In genomic region chr14:106372870-106373657, GRCh38 we compare ENCODE assay signal across 8 cellular contexts.
DNase-seq lines count a peak whose midpoint lies in the region; ATAC-seq lines count a peak whose summit lies in the region.

No MANE protein-coding gene starts in this region.

- no peaks in the 10 kb centered on the region for H3K36me3 Mint-ChIP-seq in activated CD8-positive, alpha-beta memory T cell treated with anti-CD3 and anti-CD28 coated beads, Interleukin-2, amount 10 ng/mL, durations not matched to agents 7 days and 5 days

- ATAC-seq in HG02610 (IDR thresholded peaks at IDR 0.05; ENCODE audit: unreplicated experiment) (peak; percentile 66), GM18511 (IDR thresholded peaks at IDR 0.05; ENCODE audit: unreplicated experiment) (no peak)
- peak; percentile 97 for ATAC-seq in activated CD8-positive, alpha-beta memory T cell treated with anti-CD3 and anti-CD28 coated beads, Interleukin-2, amount 10 ng/mL, durations not matched to agents 7 days and 5 days

- peaks cover 28% of the 10 kb centered on the region for H3K4me1 Mint-ChIP-seq in activated CD8-positive, alpha-beta memory T cell treated with anti-CD3 and anti-CD28 coated beads, Interleukin-2, amount 10 ng/mL, durations not matched to agents 7 days and 5 days

- in situ Hi-C loops in G401 (cut with HindIII; ENCODE audit: low sequenced_read_pairs) = no loop called here

- H3K9me3 Mint-ChIP-seq in activated CD8-positive, alpha-beta memory T cell treated with anti-CD3 and anti-CD28 coated beads, Interleukin-2, amount 10 ng/mL, durations not matched to agents 7 days and 5 days (ENCODE audit: low read depth) = no peaks in the 10 kb centered on the region

- H3K27me3 Mint-ChIP-seq in activated CD8-positive, alpha-beta memory T cell treated with anti-CD3 and anti-CD28 coated beads, Interleukin-2, amount 10 ng/mL, durations not matched to agents 7 days and 5 days = peaks cover 37% of the 10 kb centered on the region

- intact Hi-C loops in cardiac septum (cut with DNase I) = no loop called here

- H3K27ac Mint-ChIP-seq in activated CD8-positive, alpha-beta memory T cell treated with anti-CD3 and anti-CD28 coated beads, Interleukin-2, amount 10 ng/mL, durations not matched to agents 7 days and 5 days = no peak overlapping the region

- peak overlapping the region; percentile 19 for H3K4me3 Mint-ChIP-seq in activated CD8-positive, alpha-beta memory T cell treated with anti-CD3 and anti-CD28 coated beads, Interleukin-2, amount 10 ng/mL, durations not matched to agents 7 days and 5 days

- DNase-seq in G401 (ENCODE audit: low spot score) = peak; percentile 1
- peak; percentile 41 for DNase-seq in NCI-H510A treated with DMSO at 0.1 percent for 48 hours (lab: John Stamatoyannopoulos, UW)
- peak; percentile 87 for DNase-seq in activated CD8-positive, alpha-beta memory T cell treated with anti-CD3 and anti-CD28 coated beads, Interleukin-2, amount 10 ng/mL, durations not matched to agents 7 days and 5 days
- DNase-seq in cardiac septum (ENCODE audit: low spot score) = peak; percentile 79
- peak; percentile 76 to 78 for DNase-seq in stimulated activated CD4-positive, alpha-beta T cell treated with anti-CD3 and anti-CD28 coated beads, Interleukin-4, amount 100 ng/mL, for 4 hours
- no peak for DNase-seq in epidermal melanocyte (ENCODE audit: insufficient read length, low spot score)

- CTCF ChIA-PET in activated CD8-positive, alpha-beta memory T cell treated with anti-CD3 and anti-CD28 coated beads, Interleukin-2, amount 10 ng/mL, durations not matched to agents 7 days and 5 days (lab: Charles Lee) = interaction anchor here (0.6 to 5.7 kb wide), 26 partner anchors 8 to 173 kb away, joined by 3 to 58 read pairs (median 4); no protein-coding TSS in a partner anchor
